ENCODE assay signal across 1 cellular context in the genomic region with DNA sequence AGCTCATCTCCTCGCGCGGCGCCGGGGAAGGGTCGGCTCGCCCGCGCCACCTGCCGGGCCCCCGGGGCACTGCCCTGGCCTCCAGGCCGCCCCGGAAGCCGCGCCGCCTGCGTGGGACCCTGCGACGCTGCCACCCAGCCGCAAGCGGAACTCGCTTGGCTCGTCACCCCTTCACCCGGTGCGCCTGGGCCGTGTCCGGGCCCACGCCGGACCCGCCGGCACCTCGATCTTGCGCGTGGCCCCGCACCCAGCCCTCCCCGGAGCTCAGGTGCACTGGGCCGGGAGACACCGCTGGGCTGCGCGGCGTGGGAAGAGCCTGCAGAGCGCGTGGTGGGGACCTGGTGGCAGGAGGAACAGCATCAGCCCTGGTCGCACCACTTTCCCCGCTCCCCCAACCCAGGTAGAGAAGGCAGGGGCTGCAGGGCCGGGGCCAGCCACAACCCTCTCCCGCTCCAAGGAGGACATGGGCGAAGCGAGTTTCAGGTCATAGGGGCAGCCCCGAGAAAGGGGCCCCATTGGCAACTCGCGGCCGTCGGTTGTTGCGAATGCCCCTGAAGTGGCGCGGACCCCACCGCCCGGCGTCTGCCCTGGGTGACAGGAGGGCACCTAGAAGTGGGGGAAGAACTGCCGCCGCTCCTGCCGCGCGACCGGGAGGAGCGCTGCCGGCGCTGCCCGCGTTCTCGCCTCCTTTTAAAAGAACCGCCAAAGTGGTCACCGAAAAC.
A peak's percentile ranks its signal among the peaks of the same experiment; 100 is the strongest.
TF ChIP-seq lines count a peak whose summit lies in the region.

No MANE protein-coding gene starts in this region.

TF ChIP-seq in HepG2, 621 proteins besides CTCF, POLR2A, EP300 and RAD21 (continued from another document and continues in another):
- TF ChIP-seq PAWR (CRISPR knock-in tag; IDR thresholded peaks at IDR 0.05; ENCODE audit: borderline replicate concordance) (no peak), ZNF343 (CRISPR knock-in tag; IDR thresholded peaks at IDR 0.05) (peak; percentile 24; the same call in 1 of the 2 replicates), MLXIP (CRISPR knock-in tag; IDR thresholded peaks at IDR 0.05; ENCODE audit: borderline replicate concordance) (no peak), ZNF576 (CRISPR knock-in tag; IDR thresholded peaks at IDR 0.05) (peak; percentile 96), CBX2 (IDR thresholded peaks at IDR 0.05; ENCODE audit: low read depth, low read length) (no peak), CBX2 (CRISPR knock-in tag; IDR thresholded peaks at IDR 0.05; ENCODE audit: low read depth) (no peak), ZNF713 (CRISPR knock-in tag; IDR thresholded peaks at IDR 0.05) (no peak), HDAC1 (CRISPR knock-in tag; IDR thresholded peaks at IDR 0.05) (peak; percentile 73), REXO4 (CRISPR knock-in tag; IDR thresholded peaks at IDR 0.05; ENCODE audit: borderline replicate concordance) (peak; percentile 50; the same call in 1 of the 2 replicates), XBP1 (CRISPR knock-in tag; IDR thresholded peaks at IDR 0.05) (no peak), ZNF484 (CRISPR knock-in tag; IDR thresholded peaks at IDR 0.05; ENCODE audit: borderline replicate concordance, low read depth) (no peak), ZFP62 (CRISPR knock-in tag; IDR thresholded peaks at IDR 0.05) (no peak), TCF7L2 (IDR thresholded peaks at IDR 0.05; ENCODE audit: low read depth, low read length) (no peak), PBX2 (CRISPR knock-in tag; IDR thresholded peaks at IDR 0.05) (no peak), ZNF282 (IDR thresholded peaks at IDR 0.05; ENCODE audit: partially characterized antibody) (no peak), NCOA5 (CRISPR knock-in tag; IDR thresholded peaks at IDR 0.05) (no peak), CBX1 (IDR thresholded peaks at IDR 0.05; ENCODE audit: low read depth) (no peak), MYC (CRISPR knock-in tag; IDR thresholded peaks at IDR 0.05; ENCODE audit: borderline replicate concordance) (peak; percentile 83), ZNF747 (CRISPR knock-in tag; IDR thresholded peaks at IDR 0.05; ENCODE audit: borderline replicate concordance) (no peak), YEATS2 (CRISPR knock-in tag; IDR thresholded peaks at IDR 0.05; ENCODE audit: borderline replicate concordance) (no peak; the same call in 1 of the 2 replicates), SALL2 (CRISPR knock-in tag; IDR thresholded peaks at IDR 0.05) (peak; percentile 78; the same call in 1 of the 2 replicates), ZNF879 (CRISPR knock-in tag; IDR thresholded peaks at IDR 0.05) (no peak; the same call in 1 of the 2 replicates), ZNF446 (CRISPR knock-in tag; IDR thresholded peaks at IDR 0.05) (0 out of 2 replicates have a peak, but pooled peaks have one; percentile 61), SOX6 (IDR thresholded peaks at IDR 0.05) (no peak), SOX6 (CRISPR knock-in tag; IDR thresholded peaks at IDR 0.05) (peak; percentile 51), NRL (CRISPR knock-in tag; IDR thresholded peaks at IDR 0.05; ENCODE audit: borderline replicate concordance) (0 out of 2 replicates have a peak, but pooled peaks have one; percentile 42), ZNF678 (CRISPR knock-in tag; IDR thresholded peaks at IDR 0.05) (peak; percentile 88), PAF1 (CRISPR knock-in tag; IDR thresholded peaks at IDR 0.05) (no peak), GATAD1 (CRISPR knock-in tag; IDR thresholded peaks at IDR 0.05) (0 out of 2 replicates have a peak, but pooled peaks have one; percentile 54), ZIK1 (CRISPR knock-in tag; IDR thresholded peaks at IDR 0.05; ENCODE audit: borderline replicate concordance, low read depth) (peak; percentile 88), ZNF761 (CRISPR knock-in tag; conservative IDR thresholded peaks at IDR 0.05) (peak; percentile 72; the same call in 1 of the 2 replicates), STAG1 (CRISPR knock-in tag; IDR thresholded peaks at IDR 0.05) (peak; percentile 39; the same call in 1 of the 2 replicates), ZNF547 (CRISPR knock-in tag; IDR thresholded peaks at IDR 0.05) (peak; percentile 83), RFX3 (CRISPR knock-in tag; IDR thresholded peaks at IDR 0.05) (no peak), ZHX1 (CRISPR knock-in tag; IDR thresholded peaks at IDR 0.05; ENCODE audit: low read depth) (no peak; the same call in 1 of the 2 replicates), RFXAP (CRISPR knock-in tag; IDR thresholded peaks at IDR 0.05; ENCODE audit: borderline replicate concordance) (no peak), NR0B2 (CRISPR knock-in tag; IDR thresholded peaks at IDR 0.05) (peak; percentile 94; the same call in 1 of the 2 replicates), SIN3A (IDR thresholded peaks at IDR 0.05; ENCODE audit: borderline replicate concordance, low read depth, low read length) (peak; percentile 82; the same call in 1 of the 2 replicates), ATF4 (CRISPR knock-in tag; IDR thresholded peaks at IDR 0.05) (no peak; a peak in 1 of 4 replicates), CCDC6 (CRISPR knock-in tag; IDR thresholded peaks at IDR 0.05) (peak; percentile 71), ZNF878 (CRISPR knock-in tag; IDR thresholded peaks at IDR 0.05) (no peak), NONO (IDR thresholded peaks at IDR 0.05) (no peak), NONO (CRISPR knock-in tag; conservative IDR thresholded peaks at IDR 0.05) (peak; percentile 94), ETV6 (CRISPR knock-in tag; conservative IDR thresholded peaks at IDR 0.05) (peak; percentile 80; the same call in 1 of the 2 replicates), XRCC5 (optimal IDR thresholded peaks at IDR 0.05; ENCODE audit: low read length) (peak; percentile 30), DNMT1 (CRISPR knock-in tag; IDR thresholded peaks at IDR 0.05) (no peak), ZNF30 (CRISPR knock-in tag; IDR thresholded peaks at IDR 0.05) (no peak), ZMAT5 (CRISPR knock-in tag; IDR thresholded peaks at IDR 0.05; ENCODE audit: borderline replicate concordance, low read depth) (no peak), TOPORS (CRISPR knock-in tag; IDR thresholded peaks at IDR 0.05) (peak; percentile 93; the same call in 1 of the 2 replicates), HCFC1 (IDR thresholded peaks at IDR 0.05; ENCODE audit: low read depth, low read length) (peak; percentile 61; the same call in 1 of the 2 replicates), ZNF317 (CRISPR knock-in tag; IDR thresholded peaks at IDR 0.05) (no peak), ZNF792 (CRISPR knock-in tag; IDR thresholded peaks at IDR 0.05) (no peak), KLF16 (CRISPR knock-in tag; IDR thresholded peaks at IDR 0.05) (no peak), MBD4 (IDR thresholded peaks at IDR 0.05; ENCODE audit: borderline replicate concordance, low read length) (no peak), FOSL1 (CRISPR knock-in tag; IDR thresholded peaks at IDR 0.05; ENCODE audit: borderline replicate concordance) (no peak), ZNF17 (CRISPR knock-in tag; IDR thresholded peaks at IDR 0.05) (no peak), KDM2A (CRISPR knock-in tag; IDR thresholded peaks at IDR 0.05; ENCODE audit: borderline replicate concordance, low read depth) (peak; percentile 94)
- TF ChIP-seq, protein P1, sequence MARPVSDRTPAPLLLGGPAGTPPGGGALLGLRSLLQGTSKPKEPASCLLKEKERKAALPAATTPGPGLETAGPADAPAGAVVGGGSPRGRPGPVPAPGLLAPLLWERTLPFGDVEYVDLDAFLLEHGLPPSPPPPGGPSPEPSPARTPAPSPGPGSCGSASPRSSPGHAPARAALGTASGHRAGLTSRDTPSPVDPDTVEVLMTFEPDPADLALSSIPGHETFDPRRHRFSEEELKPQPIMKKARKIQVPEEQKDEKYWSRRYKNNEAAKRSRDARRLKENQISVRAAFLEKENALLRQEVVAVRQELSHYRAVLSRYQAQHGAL (CRISPR knock-in tag; IDR thresholded peaks at IDR 0.05; ENCODE audit: not compliant biosample characterization): no peak
- TF ChIP-seq, protein P2, sequence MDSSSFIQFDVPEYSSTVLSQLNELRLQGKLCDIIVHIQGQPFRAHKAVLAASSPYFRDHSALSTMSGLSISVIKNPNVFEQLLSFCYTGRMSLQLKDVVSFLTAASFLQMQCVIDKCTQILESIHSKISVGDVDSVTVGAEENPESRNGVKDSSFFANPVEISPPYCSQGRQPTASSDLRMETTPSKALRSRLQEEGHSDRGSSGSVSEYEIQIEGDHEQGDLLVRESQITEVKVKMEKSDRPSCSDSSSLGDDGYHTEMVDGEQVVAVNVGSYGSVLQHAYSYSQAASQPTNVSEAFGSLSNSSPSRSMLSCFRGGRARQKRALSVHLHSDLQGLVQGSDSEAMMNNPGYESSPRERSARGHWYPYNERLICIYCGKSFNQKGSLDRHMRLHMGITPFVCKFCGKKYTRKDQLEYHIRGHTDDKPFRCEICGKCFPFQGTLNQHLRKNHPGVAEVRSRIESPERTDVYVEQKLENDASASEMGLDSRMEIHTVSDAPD (CRISPR knock-in tag; IDR thresholded peaks at IDR 0.05): peak; percentile 55; the same call in 1 of the 2 replicates
- TF ChIP-seq, protein P3, sequence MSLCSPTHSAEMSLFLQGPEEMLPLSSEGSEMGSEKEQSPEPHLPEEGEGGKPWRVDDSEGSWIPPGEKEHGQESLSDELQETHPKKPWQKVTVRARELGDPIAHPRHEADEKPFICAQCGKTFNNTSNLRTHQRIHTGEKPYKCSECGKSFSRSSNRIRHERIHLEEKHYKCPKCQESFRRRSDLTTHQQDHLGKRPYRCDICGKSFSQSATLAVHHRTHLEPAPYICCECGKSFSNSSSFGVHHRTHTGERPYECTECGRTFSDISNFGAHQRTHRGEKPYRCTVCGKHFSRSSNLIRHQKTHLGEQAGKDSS (CRISPR knock-in tag; IDR thresholded peaks at IDR 0.05; ENCODE audit: borderline replicate concordance, low read depth): no peak; the same call in 1 of the 2 replicates
